18 cellular contexts compared by ENCODE assay signal in the genomic region with DNA sequence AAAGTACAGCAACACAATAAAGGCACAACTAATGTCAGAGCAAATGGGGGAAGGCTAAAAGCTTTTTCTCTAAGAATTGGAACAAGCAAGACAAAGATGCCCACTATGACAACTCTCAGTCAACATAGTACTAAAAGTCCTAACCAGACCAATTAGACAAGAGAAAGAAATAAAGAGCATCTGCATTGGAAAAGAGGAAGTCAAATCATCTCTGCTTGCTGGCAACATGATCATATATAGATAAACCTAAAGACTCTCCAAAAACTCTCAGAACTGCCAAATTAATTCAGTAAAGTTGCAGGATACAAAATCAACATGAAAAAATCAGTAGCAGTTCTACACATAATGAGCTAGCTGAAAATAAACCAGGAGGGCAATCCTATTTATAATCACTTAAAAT.
"Had no signal": no experiment of that assay in that cellular context is flagged by ENCODE, and none has a peak within 500 bp of the region (broad histone marks: within the 10 kb centered on the region; RNA-seq: fewer than 3 reads in every experiment).

No MANE protein-coding gene starts in this region.

- ATAC-seq: gastroesophageal sphincter; left lobe of liver; mucosa of descending colon; naive thymus-derived CD8-positive, alpha-beta T cell; psoas muscle; right lobe of liver; stimulated activated effector memory CD8-positive, alpha-beta T cell treated with anti-CD3 and anti-CD28 coated beads, Interleukin-12 subunit alpha, Interleukin-12 subunit beta, amount 100 ng/mL, for 72 hours; stimulated activated naive CD8-positive, alpha-beta T cell treated with anti-CD3 and anti-CD28 coated beads, Interleukin-15, Interleukin-2, amounts not matched to agents 100 U/mL and 50 U/mL, for 24 hours; upper lobe of right lung had no signal

- DNase-seq: esophagus squamous epithelium; foreskin fibroblast; glutamatergic neuron; islet precursor cell; mammary epithelial cell; mucosa of descending colon; naive thymus-derived CD8-positive, alpha-beta T cell; psoas muscle; retina; right lobe of liver; stimulated activated CD4-positive, alpha-beta T cell treated with anti-CD3 and anti-CD28 coated beads, Interleukin-4, amount 100 ng/mL, for 1 hour; stimulated activated CD8-positive, alpha-beta memory T cell treated with anti-CD3 and anti-CD28 coated beads, Interleukin-4, amount 100 ng/mL, for 48 hours; stimulated activated naive CD8-positive, alpha-beta T cell treated with anti-CD3 and anti-CD28 coated beads, Interleukin-15, Interleukin-2, amounts not matched to agents 100 U/mL and 50 U/mL, for 24 hours; thyroid gland; upper lobe of right lung had no signal
